8 cellular contexts compared by ENCODE assay signal in the genomic region with DNA sequence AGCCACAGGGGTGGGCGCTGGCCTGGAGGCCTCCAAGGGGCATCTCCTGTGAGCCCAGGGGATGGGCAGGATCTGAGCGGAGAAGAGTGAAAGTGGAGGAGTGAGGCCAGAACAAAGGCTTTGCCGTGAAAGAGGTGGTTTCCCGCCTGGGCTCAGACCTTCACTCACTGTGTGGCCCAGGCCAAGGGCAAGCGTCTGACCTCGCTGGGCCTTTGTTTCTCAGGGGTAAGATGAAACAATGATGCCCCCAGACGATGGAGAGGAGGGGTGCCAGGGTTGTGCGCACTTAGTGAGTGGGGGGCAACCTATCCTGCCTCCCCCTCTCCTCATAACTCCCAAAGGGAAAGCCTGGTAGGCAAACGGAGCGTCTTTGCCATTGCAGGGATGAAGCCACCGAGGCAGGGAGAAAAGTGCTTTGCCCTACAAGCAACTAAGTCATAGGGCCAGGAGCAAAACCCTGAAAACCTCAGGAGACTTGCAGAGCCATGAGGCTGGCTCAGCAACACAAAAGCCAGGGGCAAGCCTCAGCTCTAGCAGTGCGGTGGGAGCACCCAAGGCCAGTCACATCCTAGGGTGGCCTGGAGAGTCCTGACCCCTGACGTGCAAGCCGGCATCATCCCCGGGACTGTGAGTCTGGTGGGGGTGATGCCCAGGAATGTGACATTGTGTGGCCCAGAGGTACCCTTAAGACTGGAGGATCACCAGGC. TPM values are rescaled to one million over a fixed set of nuclear protein-coding genes. Genes with fewer than 3 reads are reported as not detected.
DNase-seq lines count a peak whose midpoint lies in the region; ATAC-seq and TF ChIP-seq lines count a peak whose summit lies in the region.

No MANE protein-coding gene starts in this region.

- CTCF ChIA-PET in CD4-positive, alpha-beta memory T cell (lab: Charles Lee; ENCODE audit: partially characterized antibody), result interaction anchor here (1.2 to 2.2 kb wide), 3 partner anchors 12 to 116 kb away, joined by 5 to 6 read pairs (median 5); no protein-coding TSS in a partner anchor
- CTCF ChIA-PET in PC-9 (lab: Charles Lee), result no interaction called here

- no peaks in the 10 kb centered on the region for H3K27me3 ChIP-seq in CD4-positive, alpha-beta memory T cell (ENCODE audit: insufficient read depth, low read length)
- H3K27me3 ChIP-seq in PC-9 (ENCODE audit: insufficient read depth, low read depth) (no peaks in the 10 kb centered on the region), brain microvascular endothelial cell (replicated peaks) (no peaks in the 10 kb centered on the region)

- peaks cover 0 to 14% of the 10 kb centered on the region in 2 donors for H3K36me3 Mint-ChIP-seq in CD4-positive, alpha-beta memory T cell
- no peaks in the 10 kb centered on the region for H3K36me3 Mint-ChIP-seq in progenitor cell of endocrine pancreas (ENCODE audit: insufficient read depth)

- no peaks in the 10 kb centered on the region for H3K9me2 ChIP-seq in PC-9 (ENCODE audit: insufficient read depth)

- H3K9me3 ChIP-seq in CD4-positive, alpha-beta memory T cell (ENCODE audit: control insufficient read depth in 1 of 2, low read length in 2 of 2), result no peaks in the 10 kb centered on the region
- no peaks in the 10 kb centered on the region for H3K9me3 ChIP-seq in PC-9 (ENCODE audit: insufficient read depth, low read depth)

- no TSS peak for BruUV-seq in PC-9 (replicated peaks; lab: Mats Ljungman, UMichigan)

- H3K79me2 ChIP-seq in PC-9 (ENCODE audit: low read depth), result peaks cover 6% of the 10 kb centered on the region

- H3K4me3 ChIP-seq in CD4-positive, alpha-beta memory T cell (ENCODE audit: low read length in 2 of 2), result peak overlapping the region; percentile 23 to 67
- H3K4me3 ChIP-seq in PC-9 (no peak overlapping the region; the same call in 1 of the 2 replicates), epithelial cell of proximal tubule (ENCODE audit: low read depth, low read length) (peak overlapping the region; percentile 54), brain microvascular endothelial cell (ENCODE audit: low read depth, low read length) (no peak overlapping the region)

- POLR2A ChIA-PET in CD4-positive, alpha-beta memory T cell (lab: Charles Lee; ENCODE audit: partially characterized antibody), result interaction anchor here (0.8 to 6.7 kb wide), 12 partner anchors 8 to 101 kb away, joined by 3 to 60 read pairs (median 4); a partner anchor contains a TSS
- POLR2A ChIA-PET in PC-9 (lab: Charles Lee; ENCODE audit: unreplicated experiment), result no interaction called here

- no peak overlapping the region for H2AFZ ChIP-seq in PC-9

- peak overlapping the region; percentile 63 for H3K4me2 ChIP-seq in PC-9

- peaks cover 50% of the 10 kb centered on the region for H3K4me1 ChIP-seq in CD4-positive, alpha-beta memory T cell (ENCODE audit: insufficient read depth, low read length)
- H3K4me1 ChIP-seq in PC-9 (replicated peaks; ENCODE audit: insufficient read depth), result peaks cover 9% of the 10 kb centered on the region

- no peak for ATAC-seq in GM21367 (IDR thresholded peaks at IDR 0.05; ENCODE audit: unreplicated experiment)
- no peak for ATAC-seq in HG02884 (IDR thresholded peaks at IDR 0.05; ENCODE audit: unreplicated experiment)

- peak overlapping the region; percentile 42 to 90 (median 76) for H3K27ac Mint-ChIP-seq in CD4-positive, alpha-beta memory T cell
- no peak overlapping the region for H3K27ac Mint-ChIP-seq in progenitor cell of endocrine pancreas

- H3K27ac ChIP-seq in CD4-positive, alpha-beta memory T cell (ENCODE audit: low read depth, low read length), result peak overlapping the region; percentile 49
- H3K27ac ChIP-seq in PC-9, result no peak overlapping the region
- no peak overlapping the region for H3K27ac ChIP-seq in brain microvascular endothelial cell

- H3K4me1 Mint-ChIP-seq in CD4-positive, alpha-beta memory T cell, result peaks cover 16 to 49% (median 31%) of the 10 kb centered on the region in 4 donors
- H3K4me1 Mint-ChIP-seq in progenitor cell of endocrine pancreas (ENCODE audit: low read depth), result peaks cover 13% of the 10 kb centered on the region

- TF ChIP-seq CTCF in PC-9 (conservative IDR thresholded peaks at IDR 0.05) (no peak), epithelial cell of proximal tubule (conservative IDR thresholded peaks at IDR 0.05; ENCODE audit: low read depth, low read length) (no peak), progenitor cell of endocrine pancreas (IDR thresholded peaks at IDR 0.05; ENCODE audit: unreplicated experiment) (no peak), brain microvascular endothelial cell (IDR thresholded peaks at IDR 0.05; ENCODE audit: low read depth, low read length, missing control alignments) (no peak)

- no peaks in the 10 kb centered on the region for H4K20me1 ChIP-seq in PC-9 (ENCODE audit: insufficient read depth)

- peak overlapping the region; percentile 77 to 85 (median 80) for H3K4me3 Mint-ChIP-seq in CD4-positive, alpha-beta memory T cell
- H3K4me3 Mint-ChIP-seq in progenitor cell of endocrine pancreas (ENCODE audit: low read depth), result peak overlapping the region; percentile 58

- no peaks in the 10 kb centered on the region for H3K27me3 Mint-ChIP-seq in CD4-positive, alpha-beta memory T cell
- H3K27me3 Mint-ChIP-seq in progenitor cell of endocrine pancreas, result peaks cover 10% of the 10 kb centered on the region

- no peak for DNase-seq in CD4-positive, alpha-beta memory T cell
- DNase-seq in PC-9 (no peak), epithelial cell of proximal tubule (ENCODE audit: low read depth) (no peak), progenitor cell of endocrine pancreas (ENCODE audit: low spot score, unreplicated experiment) (no peak), brain microvascular endothelial cell (no peak), NCI-H1436 (lab: John Stamatoyannopoulos, UW) (no peak)

- in situ Hi-C loops in brain microvascular endothelial cell (cut with HindIII; ENCODE audit: low pct_ligation_motif_present, low sequenced_read_pairs), result no loop called here

- no peaks in the 10 kb centered on the region for H3K36me3 ChIP-seq in CD4-positive, alpha-beta memory T cell (ENCODE audit: insufficient read depth, low read length)
- no peaks in the 10 kb centered on the region for H3K36me3 ChIP-seq in PC-9 (ENCODE audit: low read depth)
- H3K36me3 ChIP-seq in brain microvascular endothelial cell (replicated peaks), result no peaks in the 10 kb centered on the region

- intact Hi-C loops in CD4-positive, alpha-beta memory T cell (cut with micrococcal nuclease), result loop anchor here (1.0 to 2.0 kb wide), 3 partner anchors 12 to 83 kb away; a partner anchor contains a TSS
- intact Hi-C loops in PC-9 (cut with micrococcal nuclease; ENCODE audit: unreplicated experiment), result no loop called here

- no peaks in the 10 kb centered on the region for H3K9me3 Mint-ChIP-seq in CD4-positive, alpha-beta memory T cell
- H3K9me3 Mint-ChIP-seq in progenitor cell of endocrine pancreas (ENCODE audit: low read depth), result no peaks in the 10 kb centered on the region

- H3F3A ChIP-seq in PC-9 (ENCODE audit: insufficient read depth, low read depth), result peaks cover 24% of the 10 kb centered on the region

RNA-seq across cellular contexts. Expression of a gene that starts 0.9 kb away (rescaled TPM):
- 100 to 1,000 TPM; 110 to 120 TPM for total RNA-seq in CD4-positive, alpha-beta memory T cell
- 10 to 100 TPM; 18.9 to 30.5 TPM for polyA plus RNA-seq in CD4-positive, alpha-beta memory T cell
- total RNA-seq in PC-9 (2021) (24.3 and 24.4 TPM in 2 replicates), epithelial cell of proximal tubule (64.5 and 112 TPM in 2 replicates), progenitor cell of endocrine pancreas (25.6 and 26.5 TPM in 2 replicates)

RNA-seq across cellular contexts. Expression of a gene that starts 4.0 kb away (rescaled TPM):
- total RNA-seq in CD4-positive, alpha-beta memory T cell, result 10 to 100 TPM; 30.9 to 36.0 TPM
- 1 to 10 TPM; 1.3 to 5.4 TPM for polyA plus RNA-seq in CD4-positive, alpha-beta memory T cell
- total RNA-seq in PC-9 (2021) (36.0 and 37.4 TPM in 2 replicates), epithelial cell of proximal tubule (26.5 and 29.1 TPM in 2 replicates), progenitor cell of endocrine pancreas (35.5 and 39.7 TPM in 2 replicates)

RNA-seq across cellular contexts. Expression of a gene that starts 27.2 kb away (rescaled TPM):
- 10 to 100 TPM; 24.4 to 26.4 TPM for total RNA-seq in CD4-positive, alpha-beta memory T cell
- polyA plus RNA-seq in CD4-positive, alpha-beta memory T cell, result 10 to 100 TPM in 1 of 2 donors, 1 to 10 TPM in 1; 4.5 to 16.6 TPM
- total RNA-seq in PC-9 (2021) (18.9 and 19.3 TPM in 2 replicates), epithelial cell of proximal tubule (10.5 and 10.7 TPM in 2 replicates), progenitor cell of endocrine pancreas (15.1 and 15.2 TPM in 2 replicates)

RNA-seq across cellular contexts. Expression of a gene that starts 42.3 kb away (rescaled TPM):
- not detected for total RNA-seq in CD4-positive, alpha-beta memory T cell
- not detected for polyA plus RNA-seq in CD4-positive, alpha-beta memory T cell
- not detected in 2 replicates for total RNA-seq in PC-9 (2021)
- 509 and 817 TPM in 2 replicates for total RNA-seq in epithelial cell of proximal tubule
- not detected in 2 replicates for total RNA-seq in progenitor cell of endocrine pancreas

RNA-seq across cellular contexts. Expression of a gene that starts 53.6 kb away (rescaled TPM):
- total RNA-seq in CD4-positive, alpha-beta memory T cell, result 10 to 100 TPM; 85.6 to 92.0 TPM
- 10 to 100 TPM; 65.5 to 66.3 TPM for polyA plus RNA-seq in CD4-positive, alpha-beta memory T cell
- total RNA-seq in PC-9 (2021) (59.1 and 71.1 TPM in 2 replicates), epithelial cell of proximal tubule (42.1 and 49.0 TPM in 2 replicates), progenitor cell of endocrine pancreas (51.0 and 53.8 TPM in 2 replicates)

Comparison
In these comparisons a context has a peak if more than half of its experiments do, and no peak if none do; other contexts are left out.
1. H3K4me3 ChIP-seq: peak in CD4-positive, alpha-beta memory T cell (2 of 2) and epithelial cell of proximal tubule (single experiment); none in PC-9 (single experiment) and brain microvascular endothelial cell (single experiment).